ENCODE assay signal across 6 cellular contexts in the genomic region with DNA sequence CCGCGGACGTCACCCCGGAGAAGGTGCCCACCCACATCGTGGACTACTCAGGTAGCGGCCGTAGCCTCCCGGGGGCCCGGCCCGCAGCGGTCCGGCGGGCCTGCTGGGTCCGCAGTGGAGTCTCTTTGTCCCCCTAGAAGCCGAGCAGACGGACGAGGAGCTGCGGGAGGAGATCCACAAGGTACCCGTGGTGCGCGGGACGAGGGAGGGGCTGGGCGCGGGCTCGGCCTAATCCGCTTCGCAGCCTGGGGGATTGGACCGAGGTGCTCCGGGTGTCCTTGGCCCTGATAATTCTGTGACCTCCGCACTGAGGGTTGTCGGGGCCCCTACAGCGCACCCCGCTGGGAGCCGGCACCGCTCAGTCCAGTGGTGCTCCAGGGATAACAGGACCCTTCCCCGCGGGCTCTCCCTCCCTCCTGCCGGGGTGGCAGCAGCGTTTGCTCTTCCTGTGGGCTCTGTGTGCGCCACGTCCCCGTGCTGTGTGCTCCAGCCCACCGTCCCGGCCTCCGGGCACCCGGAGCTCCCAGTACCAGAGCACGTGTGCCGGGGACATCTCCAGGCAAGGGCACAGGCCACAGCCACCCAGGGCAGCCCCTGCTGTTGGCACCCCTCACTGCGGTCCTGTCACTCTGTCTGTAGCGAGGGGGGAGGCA. TPM values are rescaled to one million over a fixed set of nuclear protein-coding genes. Genes with fewer than 3 reads are reported as not detected.
DNase-seq lines count a peak whose midpoint lies in the region; ATAC-seq and TF ChIP-seq lines count a peak whose summit lies in the region.

No MANE protein-coding gene starts in this region.

- no peaks in the 10 kb centered on the region for H3K79me2 ChIP-seq in OCI-LY1 (ENCODE audit: insufficient read depth, low read length)

- H3K27me3 Mint-ChIP-seq in type B pancreatic cell: no peaks in the 10 kb centered on the region

- H3K36me3 Mint-ChIP-seq in type B pancreatic cell: no peaks in the 10 kb centered on the region

- H3K4me1 Mint-ChIP-seq in type B pancreatic cell (ENCODE audit: unreplicated experiment): peaks cover 4% of the 10 kb centered on the region

- no peaks in the 10 kb centered on the region for H3K9me2 ChIP-seq in OCI-LY1 (ENCODE audit: low read depth, low read length)

- H4K20me1 ChIP-seq in OCI-LY1 (ENCODE audit: insufficient read depth, low read length): no peaks in the 10 kb centered on the region

- peak overlapping the region; percentile 84 for H3K4me2 ChIP-seq in OCI-LY1 (ENCODE audit: low read length)

- H3K4me3 ChIP-seq in OCI-LY1 (ENCODE audit: low read depth, low read length, poor library complexity, severe bottlenecking): peak overlapping the region; percentile 99

- ATAC-seq in left cardiac atrium: peak; percentile 3 to 11

- no peak overlapping the region for H3K27ac Mint-ChIP-seq in type B pancreatic cell

- peaks cover 16% of the 10 kb centered on the region for H3K4me1 ChIP-seq in OCI-LY1 (ENCODE audit: insufficient read depth, low read length, severe bottlenecking)

- no peaks in the 10 kb centered on the region for H3F3A ChIP-seq in OCI-LY1 (ENCODE audit: insufficient read depth, low read length)

- intact Hi-C loops in left cardiac atrium (cut with DNase I): loop anchor here in 1 of 2 donors (5.0 kb wide), 1 partner anchor 86 kb away; no protein-coding TSS in a partner anchor

- no peaks in the 10 kb centered on the region for H3K9me3 Mint-ChIP-seq in type B pancreatic cell

- DNase-seq in COLO668 (lab: John Stamatoyannopoulos, UW; ENCODE audit: unreplicated experiment) (peak; percentile 34), left cardiac atrium (no peak), type B pancreatic cell (ENCODE audit: extremely low spot score, unreplicated experiment) (no peak), Ammon's horn (ENCODE audit: low spot score) (no peak), GF-D8 (lab: John Stamatoyannopoulos, UW) (no peak)

- peak overlapping the region; percentile 79 for H3K4me3 Mint-ChIP-seq in type B pancreatic cell

- H3K36me3 ChIP-seq in OCI-LY1 (ENCODE audit: insufficient read depth, low read length): peaks cover 48% of the 10 kb centered on the region

- no peak overlapping the region for H2AFZ ChIP-seq in OCI-LY1 (ENCODE audit: low read length)

- peak overlapping the region; percentile 99 for H3K9ac ChIP-seq in OCI-LY1 (ENCODE audit: low read length)

- no peak overlapping the region for H3K27ac ChIP-seq in OCI-LY1 (ENCODE audit: low read depth, low read length, poor library complexity, severe bottlenecking)

- TF ChIP-seq CTCF in OCI-LY1 (IDR thresholded peaks at IDR 0.05; ENCODE audit: low read length) (no peak), type B pancreatic cell (conservative IDR thresholded peaks at IDR 0.05) (no peak)

- no peaks in the 10 kb centered on the region for H3K9me3 ChIP-seq in OCI-LY1 (ENCODE audit: low read length)

- no peaks in the 10 kb centered on the region for H3K27me3 ChIP-seq in OCI-LY1 (ENCODE audit: insufficient read depth, low read length)

RNA-seq across cellular contexts. Expression of a gene that starts 0.7 kb away (rescaled TPM):
- total RNA-seq in left cardiac atrium (100 to 1,000 TPM in 1 of 2 donors, 10 to 100 TPM in 1; 73.8 to 106 TPM), type B pancreatic cell (ENCODE audit: low replicate concordance) (146 and 163 TPM in 2 replicates)

RNA-seq across cellular contexts. Expression of a gene that starts 6.8 kb away (rescaled TPM):
- 1 to 10 TPM; 1.2 TPM for total RNA-seq in left cardiac atrium
- total RNA-seq in type B pancreatic cell (ENCODE audit: low replicate concordance): 2.2 and 2.7 TPM in 2 replicates

RNA-seq across cellular contexts. Expression of a gene that starts 11.6 kb away (rescaled TPM):
- total RNA-seq in left cardiac atrium: 100 to 1,000 TPM in 1 of 2 donors, 10 to 100 TPM in 1; 89.1 to 101 TPM
- 74.7 and 80.3 TPM in 2 replicates for total RNA-seq in type B pancreatic cell (ENCODE audit: low replicate concordance)

RNA-seq across cellular contexts. Expression of a gene that starts 15.5 kb away (rescaled TPM):
- total RNA-seq in left cardiac atrium (10 to 100 TPM; 45.5 to 48.9 TPM), type B pancreatic cell (ENCODE audit: low replicate concordance) (63.3 and 65.2 TPM in 2 replicates)

RNA-seq across cellular contexts. Expression of a gene that starts 19.5 kb away (rescaled TPM):
- total RNA-seq in left cardiac atrium (10 to 100 TPM in 1 of 2 donors, 1 to 10 TPM in 1; 9.6 to 15.5 TPM), type B pancreatic cell (ENCODE audit: low replicate concordance) (75.8 and 102 TPM in 2 replicates)
